Comparison of ENCODE assay signal across 8 cellular contexts in the genomic region with DNA sequence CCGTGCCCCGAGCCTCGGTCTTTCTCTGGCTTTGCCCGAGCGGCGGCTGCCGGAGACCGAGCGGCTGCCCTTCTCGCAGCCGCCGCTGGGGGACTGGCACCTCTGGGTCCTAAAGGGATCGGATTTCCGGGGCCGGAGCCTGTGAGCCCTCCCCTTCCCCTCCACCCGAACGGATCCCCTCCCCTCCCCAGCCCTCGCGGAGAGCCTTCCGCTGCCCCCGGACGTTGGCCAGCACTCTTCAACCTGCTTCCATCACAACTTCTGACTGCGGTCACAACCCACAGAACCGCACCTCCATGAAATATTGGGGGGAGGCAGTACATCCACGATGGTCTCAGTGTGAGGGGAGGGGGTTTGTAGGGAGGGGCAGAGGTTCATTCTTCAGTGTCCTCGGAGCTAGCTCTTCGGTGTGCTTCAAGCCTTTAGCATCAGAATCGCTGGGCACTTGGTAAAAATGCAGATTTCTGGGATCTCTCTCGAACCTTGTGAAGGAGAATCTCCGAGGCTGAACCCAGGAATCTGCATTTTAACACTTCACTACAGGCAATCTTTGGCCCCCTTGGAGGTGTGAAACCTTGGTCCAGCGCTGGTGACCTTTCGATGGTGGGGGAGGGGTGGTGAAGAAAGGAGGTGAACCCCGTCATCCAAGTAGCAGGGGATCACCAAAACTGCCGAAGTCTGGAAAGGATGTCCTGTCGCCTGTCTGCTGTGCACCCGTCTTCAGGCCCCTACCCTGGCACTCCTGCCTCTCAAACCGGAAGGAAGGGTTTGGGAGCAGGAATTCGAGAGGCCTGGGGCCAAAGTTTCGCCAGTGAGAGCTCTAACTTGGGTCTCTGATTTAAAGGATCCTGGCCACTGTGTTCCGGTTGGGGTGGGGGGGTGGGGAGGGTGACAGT. TPM values are rescaled to one million over a fixed set of nuclear protein-coding genes. Genes with fewer than 3 reads are reported as not detected.
DNase-seq lines count a peak whose midpoint lies in the region; ATAC-seq and TF ChIP-seq lines count a peak whose summit lies in the region.

No MANE protein-coding gene starts in this region.

- peak; percentile 54 for TF ChIP-seq CTCF in astrocyte of the cerebellum (IDR thresholded peaks at IDR 0.05; ENCODE audit: low read depth, low read length, missing control alignments)

- intact Hi-C loops in aorta (cut with DNase I) = no loop called here

- peak overlapping the region; percentile 44 to 60 for H3K27ac ChIP-seq in aorta (ENCODE audit: low read depth in 1 of 2, low read length in 2 of 2)

- DNase-seq in GM04504 (ENCODE audit: low read depth) (peak; percentile 80), NCI-H1694 (lab: John Stamatoyannopoulos, UW) (peak; percentile 57), T-helper 9 cell (peak; percentile 79), astrocyte of the cerebellum (ENCODE audit: low read depth) (peak; percentile 81), hippocampal formation (lab: John Stamatoyannopoulos, UW) (peak; percentile 87 to 90), renal cortical epithelial cell (ENCODE audit: low read depth) (peak; percentile 70), aorta (peak; percentile 96 to 97)

- in situ Hi-C loops in astrocyte of the cerebellum (cut with HindIII; ENCODE audit: low sequenced_read_pairs) = no loop called here

- WGBS in aorta, 2 donors = 0 to 1% methylated on average over 30 to 40 of the region's 40 CpGs

- H3K4me3 ChIP-seq in astrocyte of the cerebellum (ENCODE audit: low read depth, low read length) (peak overlapping the region; percentile 78), aorta (ENCODE audit: low read length in 2 of 2) (peak overlapping the region; percentile 75 to 80)

- H3K4me1 ChIP-seq in aorta (ENCODE audit: control insufficient read depth in 1 of 2, insufficient read depth in 2 of 2, low read length in 2 of 2) = peaks cover 3 to 6% of the 10 kb centered on the region in 2 donors

- no peaks in the 10 kb centered on the region for H3K27me3 ChIP-seq in aorta (ENCODE audit: control insufficient read depth in 1 of 2, insufficient read depth in 2 of 2, low read length in 1 of 2)

- H3K36me3 ChIP-seq in aorta (ENCODE audit: control insufficient read depth in 1 of 2, insufficient read depth in 2 of 2, low read length in 1 of 2) = no peaks in the 10 kb centered on the region

- ATAC-seq in HG02588 (IDR thresholded peaks at IDR 0.05; ENCODE audit: unreplicated experiment) (peak; percentile 36), aorta (ENCODE audit: low FRiP score) (peak; percentile 84)

- no peaks in the 10 kb centered on the region for H3K9me3 ChIP-seq in aorta (ENCODE audit: control insufficient read depth, low read length)

RNA-seq across cellular contexts. Expression of a gene that starts 0.8 kb away (rescaled TPM):
- 15.8 and 39.9 TPM in 2 replicates for total RNA-seq in renal cortical epithelial cell
- 10 to 100 TPM; 64.4 to 99.0 TPM for total RNA-seq in aorta
- polyA plus RNA-seq in aorta = 10 to 100 TPM; 20.3 to 26.1 TPM

RNA-seq across cellular contexts. Expression of a gene that starts 14.5 kb away (rescaled TPM):
- total RNA-seq in renal cortical epithelial cell = not detected in 2 replicates
- 10 to 100 TPM; 91.8 to 92.7 TPM for total RNA-seq in aorta
- 100 to 1,000 TPM in 1 of 2 donors, 10 to 100 TPM in 1; 86.4 to 198 TPM for polyA plus RNA-seq in aorta

RNA-seq across cellular contexts. Expression of a gene that starts 21.3 kb away (rescaled TPM):
- total RNA-seq in renal cortical epithelial cell (1.2 and 2.3 TPM in 2 replicates), aorta (10 to 100 TPM in 1 of 2 donors, 1 to 10 TPM in 1; 9.3 to 12.6 TPM)
- polyA plus RNA-seq in aorta = 1 to 10 TPM; 2.5 to 3.8 TPM

RNA-seq across cellular contexts. Expression of a gene that starts 50.1 kb away (rescaled TPM):
- 65.6 and 141 TPM in 2 replicates for total RNA-seq in renal cortical epithelial cell
- total RNA-seq in aorta = 100 to 1,000 TPM; 400 to 948 TPM
- 100 to 1,000 TPM in 1 of 2 donors, 10 to 100 TPM in 1; 70.2 to 391 TPM for polyA plus RNA-seq in aorta

RNA-seq across cellular contexts. Expression of a gene that starts 56.1 kb away (rescaled TPM):
- total RNA-seq in renal cortical epithelial cell = 4.2 and 37.9 TPM in 2 replicates
- total RNA-seq in aorta = 10 to 100 TPM; 39.4 to 42.8 TPM
- 10 to 100 TPM; 15.0 to 45.8 TPM for polyA plus RNA-seq in aorta

Comparison
In these comparisons a context has a peak if more than half of its experiments do, and no peak if none do; other contexts are left out.
1. Peak in every context shown above with its lines: DNase-seq, ATAC-seq, H3K4me3 ChIP-seq and H3K27ac ChIP-seq.
2. RNA of a gene that starts 14.5 kb away (total RNA-seq): 91.8 to 92.7 TPM in aorta; not detected in renal cortical epithelial cell; every median in the first group is over 10 times any median in the second.